19 cellular contexts compared by ENCODE assay signal in the genomic region with DNA sequence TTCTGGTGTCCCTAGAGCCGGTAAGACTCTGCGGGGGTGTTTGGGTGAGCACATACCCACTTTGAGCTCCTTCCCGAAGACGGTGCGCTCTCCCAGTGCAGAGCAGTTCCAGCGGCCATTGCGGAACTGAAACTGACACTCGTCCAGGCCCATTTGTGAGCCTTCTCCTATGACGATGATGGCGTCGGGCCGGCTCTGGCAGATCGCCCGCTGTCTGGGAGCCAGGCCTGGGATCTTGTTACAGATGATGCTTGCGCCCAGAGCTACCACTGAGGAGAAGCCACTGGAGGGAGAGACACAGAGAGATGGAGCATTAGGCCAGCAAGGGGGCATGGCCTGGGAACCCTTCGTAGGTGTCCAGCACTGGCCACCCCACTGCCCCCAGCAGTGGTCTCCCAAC. TPM values are rescaled to one million over a fixed set of nuclear protein-coding genes. Genes with fewer than 3 reads are reported as not detected.
A peak's percentile ranks its signal among the peaks of the same experiment; 100 is the strongest.
DNase-seq lines count a peak whose midpoint lies in the region; ATAC-seq, FAIRE-seq and TF ChIP-seq lines count a peak whose summit lies in the region.
"Had no signal": no experiment of that assay in that cellular context is flagged by ENCODE, and none has a peak within 500 bp of the region (broad histone marks: within the 10 kb centered on the region; RNA-seq: fewer than 3 reads in every experiment).

No MANE protein-coding gene starts in this region.

- H2AFZ ChIP-seq in HepG2 (ENCODE audit: low read length): no peak overlapping the region

- POLR2A ChIA-PET in HepG2 (lab: Yijun Ruan, JAX): no interaction called here

- H3K27ac Mint-ChIP-seq in Calu3 (ENCODE audit: unreplicated experiment): no peak overlapping the region
- H3K27ac Mint-ChIP-seq: HFFc6 had no signal

- intact Hi-C loops in Calu3 (cut with micrococcal nuclease; ENCODE audit: unreplicated experiment): no loop called here
- intact Hi-C loops in pancreas (cut with DNase I): loop anchor here in 1 of 3 donors (10.0 kb wide), 1 partner anchor 210 kb away; no protein-coding TSS in a partner anchor
- intact Hi-C loops in HepG2 (cut with micrococcal nuclease; ENCODE audit: unreplicated experiment): no loop called here

- no peak for TF ChIP-seq CTCF in Calu3 (IDR thresholded peaks at IDR 0.05; ENCODE audit: unreplicated experiment)
- no peak for TF ChIP-seq CTCF in pancreas (IDR thresholded peaks at IDR 0.05)
- no peak for TF ChIP-seq CTCF in HepG2 (CRISPR knock-in tag; IDR thresholded peaks at IDR 0.05)

- TF ChIP-seq POLR2A in HepG2 (IDR thresholded peaks at IDR 0.05; ENCODE audit: insufficient read depth in 1 of 2, low read depth in 2 of 2, low read length in 2 of 2): no peak

- TF ChIP-seq EP300 in HepG2 (IDR thresholded peaks at IDR 0.05; ENCODE audit: low read depth in 2 of 2, low read length in 2 of 2) (no peak), HepG2 (CRISPR knock-in tag; IDR thresholded peaks at IDR 0.05; ENCODE audit: borderline replicate concordance) (no peak)

- no peak for TF ChIP-seq RAD21 in HepG2 (CRISPR knock-in tag; IDR thresholded peaks at IDR 0.05)

- no TSS peak for BruUV-seq in Calu3 (replicated peaks; lab: Mats Ljungman, UMichigan)
- BruUV-seq in HepG2 (replicated peaks; lab: Mats Ljungman, UMichigan): no TSS peak

- H3K27ac ChIP-seq in pancreas: no peak overlapping the region
- H3K27ac ChIP-seq in HepG2 (ENCODE audit: extremely low read length, insufficient read depth, low read length): no peak overlapping the region
- H3K27ac ChIP-seq: BLaER1, SJCRH30 had no signal

- peaks cover 1% of the 10 kb centered on the region for H3K27me3 Mint-ChIP-seq in Calu3 (ENCODE audit: unreplicated experiment)

- H3K4me1 ChIP-seq in pancreas (no peaks in the 10 kb centered on the region), HepG2 (ENCODE audit: insufficient read depth, low read length) (no peaks in the 10 kb centered on the region)
- H3K4me1 ChIP-seq: BLaER1, SJCRH30 had no signal

- H3K9me3 ChIP-seq in pancreas: no peaks in the 10 kb centered on the region
- no peaks in the 10 kb centered on the region for H3K9me3 ChIP-seq in HepG2 (ENCODE audit: low read length)
- H3K9me3 ChIP-seq: SJCRH30 had no signal

- H3K36me3 ChIP-seq in pancreas (no peaks in the 10 kb centered on the region), HepG2 (replicated peaks in 1 of 2; ENCODE audit: control insufficient read depth in 1 of 2, insufficient read depth in 2 of 2, low read length in 2 of 2) (no peaks in the 10 kb centered on the region)
- H3K36me3 ChIP-seq: BLaER1, SJCRH30 had no signal

- H3K9me3 Mint-ChIP-seq in Calu3 (ENCODE audit: low read depth, unreplicated experiment): peaks cover 3% of the 10 kb centered on the region

- FAIRE-seq in pancreas (lab: Jason Lieb, UNC): no peak
- no peak for FAIRE-seq in HepG2 (lab: Jason Lieb, UNC)

- in situ Hi-C loops in HepG2 (cut with HindIII; ENCODE audit: extremely low pct_ligation_motif_present, low pct_unique_long_range_greater_than_20kb): no loop called here

- no peaks in the 10 kb centered on the region for H3K4me1 Mint-ChIP-seq in Calu3 (ENCODE audit: low read depth, unreplicated experiment)

- peaks cover 18% of the 10 kb centered on the region for H3K36me3 Mint-ChIP-seq in Calu3 (ENCODE audit: insufficient read depth, unreplicated experiment)

- H3K9ac ChIP-seq in HepG2 (ENCODE audit: insufficient read depth, low read depth, low read length): no peak overlapping the region
- H3K9ac ChIP-seq: BLaER1 had no signal

- CTCF ChIA-PET in Calu3 (lab: Charles Lee) (no interaction called here), HepG2 (lab: Yijun Ruan, JAX; ENCODE audit: low intra/inter-chr PET ratio, low total read pairs) (no interaction called here)

- no peaks in the 10 kb centered on the region for H3K79me2 ChIP-seq in HepG2 (ENCODE audit: insufficient read depth, low read length)

- no peak overlapping the region for H3K4me2 ChIP-seq in HepG2 (ENCODE audit: low read depth, low read length)
- H3K4me2 ChIP-seq: BLaER1 had no signal

- WGBS in pancreas, 2 donors: 59 to 70% methylated on average over 16 of the region's 16 CpGs
- WGBS in HepG2 (ENCODE audit: low lambda C conversion rate): no CpG with 5 or more reads among the region's 16 CpGs

- H4K20me1 ChIP-seq in HepG2 (ENCODE audit: insufficient read depth, low read length): no peaks in the 10 kb centered on the region; the same call in 1 of the 2 replicates

- H3K4me3 Mint-ChIP-seq in Calu3 (ENCODE audit: low read depth, unreplicated experiment): no peak overlapping the region
- H3K4me3 Mint-ChIP-seq: HFFc6 had no signal

- no peaks in the 10 kb centered on the region for H3K27me3 ChIP-seq in pancreas
- H3K27me3 ChIP-seq in HepG2 (ENCODE audit: control insufficient read depth in 1 of 2, insufficient read depth in 2 of 2, low read length in 2 of 2): peaks cover 3 to 61% of the 10 kb centered on the region in 2 experiments; a peak in 4 of 5 replicates
- H3K27me3 ChIP-seq: SJCRH30 had no signal

- H3K4me3 ChIP-seq in pancreas (no peak overlapping the region), HepG2 (replicated peaks in 1 of 3; ENCODE audit: insufficient read depth in 1 of 3, low read depth in 2 of 3, low read length in 3 of 3) (no peak overlapping the region)
- H3K4me3 ChIP-seq: BLaER1, SJCRH30 had no signal

- DNase-seq in NCI-H1105 treated with DMSO at 0.1 percent for 48 hours (lab: John Stamatoyannopoulos, UW): peak; percentile 4
- no peak for DNase-seq in NCI-H1105 (lab: John Stamatoyannopoulos, UW)
- DNase-seq in NCI-H2029 (lab: John Stamatoyannopoulos, UW): peak; percentile 81
- peak; percentile 41 for DNase-seq in globus pallidus (ENCODE audit: low spot score)
- peak; percentile 14 for DNase-seq in pons (ENCODE audit: low spot score)
- DNase-seq in Calu3: no peak
- DNase-seq in pancreas: no peak
- DNase-seq in HepG2 (ENCODE audit: low spot score): no peak
- DNase-seq: HFFc6, IMR-90, Kasumi-1, NCI-H146, NCI-H446, NCI-H69, OCI-M1, SJCRH30 had no signal

- ATAC-seq in pancreas (no peak), HepG2 (no peak)

TF ChIP-seq in HepG2, 621 proteins besides CTCF, POLR2A, EP300 and RAD21 (continues in another document):
- TF ChIP-seq RNF2 (conservative IDR thresholded peaks at IDR 0.05; ENCODE audit: low read depth) (no peak), GMEB2 (CRISPR knock-in tag; IDR thresholded peaks at IDR 0.05; ENCODE audit: low read depth) (no peak), ZNF703 (CRISPR knock-in tag; IDR thresholded peaks at IDR 0.05; ENCODE audit: borderline replicate concordance) (no peak), EEA1 (CRISPR knock-in tag; IDR thresholded peaks at IDR 0.05; ENCODE audit: borderline replicate concordance) (no peak), FIP1L1 (IDR thresholded peaks at IDR 0.05; ENCODE audit: borderline replicate concordance, insufficient read depth, low read depth, low read length) (no peak), ETV6 (CRISPR knock-in tag; conservative IDR thresholded peaks at IDR 0.05) (no peak), MAX (IDR thresholded peaks at IDR 0.05) (no peak), STAG1 (CRISPR knock-in tag; IDR thresholded peaks at IDR 0.05) (no peak)

RNA-seq across cellular contexts. Expression of gene WNT7A, which starts 5.0 kb away (rescaled TPM):
- 2.7 and 3.5 TPM in 2 replicates for total RNA-seq in Calu3 (2022)
- total RNA-seq in pancreas: under 1 TPM in 5 of 6 donors, not detected in 1; 0.09 to 0.31 (median 0.09) TPM
- polyA plus RNA-seq in pancreas: under 1 TPM; 0.04 to 0.12 TPM
- not detected in 2 replicates for total RNA-seq in HepG2 (2016; rRNA removed; fragmentation: Illumina TruSeq; extraction: Trizol)
- total RNA-seq in HepG2 (2016; cell fraction: cytosol; rRNA removed; fragmentation: Illumina TruSeq; extraction: Trizol; ENCODE audit: low read depth): not detected in 2 replicates
- not detected in 2 replicates for total RNA-seq in HepG2 (2016; cell fraction: insoluble cytoplasmic fraction; rRNA removed; fragmentation: Illumina TruSeq; extraction: Trizol)
- total RNA-seq in HepG2 (2016; cell fraction: membrane; rRNA removed; fragmentation: Illumina TruSeq; extraction: Trizol): not detected in 2 replicates
- total RNA-seq in HepG2 (2016; cell fraction: nucleus; rRNA removed; fragmentation: Illumina TruSeq; extraction: Trizol): not detected in 2 replicates
- polyA plus RNA-seq in HepG2 (2011; rRNA removed): not detected in 2 replicates
- not detected in 2 replicates for polyA plus RNA-seq in HepG2 (2011; cell fraction: cytosol; rRNA removed)
- polyA plus RNA-seq in HepG2 (2011; cell fraction: nucleus; rRNA removed): not detected in 2 replicates
- polyA plus RNA-seq in HepG2 (2012): not detected in 2 replicates
- not detected in 2 replicates for polyA plus RNA-seq in HepG2 (2016; cell fraction: cytosol; fragmentation: Illumina TruSeq; extraction: Trizol; ENCODE audit: low read depth)
- polyA plus RNA-seq in HepG2 (2016; cell fraction: insoluble cytoplasmic fraction; fragmentation: Illumina TruSeq; extraction: Trizol; ENCODE audit: low read depth): not detected in 2 replicates
- polyA plus RNA-seq in HepG2 (2016; cell fraction: membrane; fragmentation: Illumina TruSeq; extraction: Trizol; ENCODE audit: low read depth): not detected in 2 replicates
- polyA plus RNA-seq in HepG2 (2016; cell fraction: nucleus; fragmentation: Illumina TruSeq; extraction: Trizol; ENCODE audit: insufficient read depth, low read depth): not detected in 2 replicates
- 0.10 TPM in 1 of 2 replicates, not detected in the other for polyA minus RNA-seq in HepG2 (2011; rRNA and poly(A)+ RNA removed; ENCODE audit: low replicate concordance)
- polyA minus RNA-seq in HepG2 (2011; cell fraction: cytosol; rRNA and poly(A)+ RNA removed): not detected in 2 replicates
- not detected in 2 replicates for polyA minus RNA-seq in HepG2 (2011; cell fraction: nucleus; rRNA and poly(A)+ RNA removed)
- total RNA-seq: A172, H4, HFFc6, IMR-90, SJCRH30 had no signal
- polyA plus RNA-seq: IMR-90 had no signal

Comparison
In these comparisons a context has a peak if more than half of its experiments do, and no peak if none do; other contexts are left out.
1. DNase-seq: peak in NCI-H1105 treated with DMSO at 0.1 percent for 48 hours (single experiment), NCI-H2029 (single experiment), globus pallidus (single experiment) and pons (single experiment); none in NCI-H1105 (single experiment), Calu3 (single experiment), pancreas (0 of 6) and HepG2 (single experiment).